1 cellular context compared by ENCODE assay signal in the genomic region with DNA sequence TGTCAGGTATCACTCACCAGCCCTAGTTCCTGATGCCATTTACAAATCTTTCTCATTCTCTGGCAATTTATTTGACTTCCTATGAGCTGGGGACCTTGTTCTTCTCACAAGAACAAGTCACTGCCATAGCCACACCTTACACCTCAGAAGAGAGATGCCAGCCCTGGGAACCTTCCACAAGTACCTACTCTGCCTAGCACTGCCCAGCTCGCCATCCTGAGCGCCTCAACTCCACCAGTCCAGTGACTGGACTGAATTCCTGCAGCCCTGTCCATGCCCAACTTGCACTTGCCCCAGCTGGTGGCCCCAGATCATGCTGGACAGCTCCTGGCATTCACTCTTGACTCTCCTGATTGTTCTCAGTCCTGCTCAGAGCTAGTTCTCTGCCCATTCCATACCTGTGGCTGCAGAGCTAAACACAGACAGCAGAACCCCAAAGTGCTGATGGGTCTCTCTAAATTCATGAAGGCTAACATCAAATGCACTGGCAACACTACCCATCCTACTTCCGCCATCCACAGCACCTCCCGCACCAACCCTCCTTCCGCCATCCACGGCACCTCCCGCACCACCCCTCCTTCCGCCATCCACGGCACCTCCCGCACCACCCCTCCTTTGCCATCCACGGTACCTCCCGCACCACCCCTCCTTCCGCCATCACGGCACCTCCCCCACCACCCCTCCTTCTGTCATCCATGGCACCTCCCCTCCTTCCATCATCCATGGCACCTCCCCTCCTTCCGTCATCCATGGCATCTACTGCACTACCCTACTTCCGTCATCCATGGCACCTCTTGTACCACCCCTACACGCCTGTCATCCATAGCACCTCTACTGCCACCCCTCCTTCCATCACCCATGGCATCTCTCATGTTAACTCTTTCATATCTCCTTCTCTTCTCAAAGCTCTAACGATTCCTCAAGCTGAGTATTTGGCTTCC.
TF ChIP-seq lines count a peak whose summit lies in the region.

No MANE protein-coding gene starts in this region.

TF ChIP-seq in K562, 482 proteins besides CTCF, POLR2A, EP300 and RAD21 (continued from another document and continues in another):
- TF ChIP-seq, protein P1, sequence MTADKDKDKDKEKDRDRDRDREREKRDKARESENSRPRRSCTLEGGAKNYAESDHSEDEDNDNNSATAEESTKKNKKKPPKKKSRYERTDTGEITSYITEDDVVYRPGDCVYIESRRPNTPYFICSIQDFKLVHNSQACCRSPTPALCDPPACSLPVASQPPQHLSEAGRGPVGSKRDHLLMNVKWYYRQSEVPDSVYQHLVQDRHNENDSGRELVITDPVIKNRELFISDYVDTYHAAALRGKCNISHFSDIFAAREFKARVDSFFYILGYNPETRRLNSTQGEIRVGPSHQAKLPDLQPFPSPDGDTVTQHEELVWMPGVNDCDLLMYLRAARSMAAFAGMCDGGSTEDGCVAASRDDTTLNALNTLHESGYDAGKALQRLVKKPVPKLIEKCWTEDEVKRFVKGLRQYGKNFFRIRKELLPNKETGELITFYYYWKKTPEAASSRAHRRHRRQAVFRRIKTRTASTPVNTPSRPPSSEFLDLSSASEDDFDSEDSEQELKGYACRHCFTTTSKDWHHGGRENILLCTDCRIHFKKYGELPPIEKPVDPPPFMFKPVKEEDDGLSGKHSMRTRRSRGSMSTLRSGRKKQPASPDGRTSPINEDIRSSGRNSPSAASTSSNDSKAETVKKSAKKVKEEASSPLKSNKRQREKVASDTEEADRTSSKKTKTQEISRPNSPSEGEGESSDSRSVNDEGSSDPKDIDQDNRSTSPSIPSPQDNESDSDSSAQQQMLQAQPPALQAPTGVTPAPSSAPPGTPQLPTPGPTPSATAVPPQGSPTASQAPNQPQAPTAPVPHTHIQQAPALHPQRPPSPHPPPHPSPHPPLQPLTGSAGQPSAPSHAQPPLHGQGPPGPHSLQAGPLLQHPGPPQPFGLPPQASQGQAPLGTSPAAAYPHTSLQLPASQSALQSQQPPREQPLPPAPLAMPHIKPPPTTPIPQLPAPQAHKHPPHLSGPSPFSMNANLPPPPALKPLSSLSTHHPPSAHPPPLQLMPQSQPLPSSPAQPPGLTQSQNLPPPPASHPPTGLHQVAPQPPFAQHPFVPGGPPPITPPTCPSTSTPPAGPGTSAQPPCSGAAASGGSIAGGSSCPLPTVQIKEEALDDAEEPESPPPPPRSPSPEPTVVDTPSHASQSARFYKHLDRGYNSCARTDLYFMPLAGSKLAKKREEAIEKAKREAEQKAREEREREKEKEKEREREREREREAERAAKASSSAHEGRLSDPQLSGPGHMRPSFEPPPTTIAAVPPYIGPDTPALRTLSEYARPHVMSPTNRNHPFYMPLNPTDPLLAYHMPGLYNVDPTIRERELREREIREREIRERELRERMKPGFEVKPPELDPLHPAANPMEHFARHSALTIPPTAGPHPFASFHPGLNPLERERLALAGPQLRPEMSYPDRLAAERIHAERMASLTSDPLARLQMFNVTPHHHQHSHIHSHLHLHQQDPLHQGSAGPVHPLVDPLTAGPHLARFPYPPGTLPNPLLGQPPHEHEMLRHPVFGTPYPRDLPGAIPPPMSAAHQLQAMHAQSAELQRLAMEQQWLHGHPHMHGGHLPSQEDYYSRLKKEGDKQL (CRISPR knock-in tag; IDR thresholded peaks at IDR 0.05; ENCODE audit: borderline replicate concordance): no peak
- TF ChIP-seq NELFE (IDR thresholded peaks at IDR 0.05; ENCODE audit: insufficient read depth, insufficient read length): no peak
- TF ChIP-seq, protein P2, sequence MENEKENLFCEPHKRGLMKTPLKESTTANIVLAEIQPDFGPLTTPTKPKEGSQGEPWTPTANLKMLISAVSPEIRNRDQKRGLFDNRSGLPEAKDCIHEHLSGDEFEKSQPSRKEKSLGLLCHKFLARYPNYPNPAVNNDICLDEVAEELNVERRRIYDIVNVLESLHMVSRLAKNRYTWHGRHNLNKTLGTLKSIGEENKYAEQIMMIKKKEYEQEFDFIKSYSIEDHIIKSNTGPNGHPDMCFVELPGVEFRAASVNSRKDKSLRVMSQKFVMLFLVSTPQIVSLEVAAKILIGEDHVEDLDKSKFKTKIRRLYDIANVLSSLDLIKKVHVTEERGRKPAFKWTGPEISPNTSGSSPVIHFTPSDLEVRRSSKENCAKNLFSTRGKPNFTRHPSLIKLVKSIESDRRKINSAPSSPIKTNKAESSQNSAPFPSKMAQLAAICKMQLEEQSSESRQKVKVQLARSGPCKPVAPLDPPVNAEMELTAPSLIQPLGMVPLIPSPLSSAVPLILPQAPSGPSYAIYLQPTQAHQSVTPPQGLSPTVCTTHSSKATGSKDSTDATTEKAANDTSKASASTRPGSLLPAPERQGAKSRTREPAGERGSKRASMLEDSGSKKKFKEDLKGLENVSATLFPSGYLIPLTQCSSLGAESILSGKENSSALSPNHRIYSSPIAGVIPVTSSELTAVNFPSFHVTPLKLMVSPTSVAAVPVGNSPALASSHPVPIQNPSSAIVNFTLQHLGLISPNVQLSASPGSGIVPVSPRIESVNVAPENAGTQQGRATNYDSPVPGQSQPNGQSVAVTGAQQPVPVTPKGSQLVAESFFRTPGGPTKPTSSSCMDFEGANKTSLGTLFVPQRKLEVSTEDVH (IDR thresholded peaks at IDR 0.05; ENCODE audit: low read depth, partially characterized antibody): no peak
- TF ChIP-seq CC2D1A (IDR thresholded peaks at IDR 0.05): no peak
- TF ChIP-seq MBD2 (IDR thresholded peaks at IDR 0.05; ENCODE audit: borderline replicate concordance, low read depth): no peak
- peak; percentile 74; the same call in 1 of the 2 replicates for TF ChIP-seq ZNF12 (CRISPR knock-in tag; IDR thresholded peaks at IDR 0.05)
- TF ChIP-seq JUN (IDR thresholded peaks at IDR 0.05; ENCODE audit: borderline replicate concordance, low read depth, low read length): no peak
- TF ChIP-seq JUN (CRISPR knock-in tag; IDR thresholded peaks at IDR 0.05; ENCODE audit: borderline replicate concordance): peak; percentile 79; the same call in 1 of the 2 replicates
- peak in 1 of 2 experiments; percentile 76; a peak in 1 of 4 replicates for TF ChIP-seq KDM4B (IDR thresholded peaks at IDR 0.05; ENCODE audit: borderline replicate concordance in 2 of 2, low read depth in 1 of 2)
- TF ChIP-seq, protein P3, sequence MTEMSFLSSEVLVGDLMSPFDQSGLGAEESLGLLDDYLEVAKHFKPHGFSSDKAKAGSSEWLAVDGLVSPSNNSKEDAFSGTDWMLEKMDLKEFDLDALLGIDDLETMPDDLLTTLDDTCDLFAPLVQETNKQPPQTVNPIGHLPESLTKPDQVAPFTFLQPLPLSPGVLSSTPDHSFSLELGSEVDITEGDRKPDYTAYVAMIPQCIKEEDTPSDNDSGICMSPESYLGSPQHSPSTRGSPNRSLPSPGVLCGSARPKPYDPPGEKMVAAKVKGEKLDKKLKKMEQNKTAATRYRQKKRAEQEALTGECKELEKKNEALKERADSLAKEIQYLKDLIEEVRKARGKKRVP (CRISPR knock-in tag; IDR thresholded peaks at IDR 0.05): peak; percentile 35; the same call in 1 of the 2 replicates
- no peak for TF ChIP-seq C11orf30 (IDR thresholded peaks at IDR 0.05; ENCODE audit: low read depth)
- TF ChIP-seq MYNN (IDR thresholded peaks at IDR 0.05): no peak; the same call in 1 of the 2 replicates
- no peak for TF ChIP-seq MYNN (CRISPR knock-in tag; IDR thresholded peaks at IDR 0.05)
- no peak for TF ChIP-seq SREBF2 (CRISPR knock-in tag; IDR thresholded peaks at IDR 0.05)
- TF ChIP-seq ZNF197 (CRISPR knock-in tag; IDR thresholded peaks at IDR 0.05; ENCODE audit: low read depth): no peak
- TF ChIP-seq, protein P4, sequence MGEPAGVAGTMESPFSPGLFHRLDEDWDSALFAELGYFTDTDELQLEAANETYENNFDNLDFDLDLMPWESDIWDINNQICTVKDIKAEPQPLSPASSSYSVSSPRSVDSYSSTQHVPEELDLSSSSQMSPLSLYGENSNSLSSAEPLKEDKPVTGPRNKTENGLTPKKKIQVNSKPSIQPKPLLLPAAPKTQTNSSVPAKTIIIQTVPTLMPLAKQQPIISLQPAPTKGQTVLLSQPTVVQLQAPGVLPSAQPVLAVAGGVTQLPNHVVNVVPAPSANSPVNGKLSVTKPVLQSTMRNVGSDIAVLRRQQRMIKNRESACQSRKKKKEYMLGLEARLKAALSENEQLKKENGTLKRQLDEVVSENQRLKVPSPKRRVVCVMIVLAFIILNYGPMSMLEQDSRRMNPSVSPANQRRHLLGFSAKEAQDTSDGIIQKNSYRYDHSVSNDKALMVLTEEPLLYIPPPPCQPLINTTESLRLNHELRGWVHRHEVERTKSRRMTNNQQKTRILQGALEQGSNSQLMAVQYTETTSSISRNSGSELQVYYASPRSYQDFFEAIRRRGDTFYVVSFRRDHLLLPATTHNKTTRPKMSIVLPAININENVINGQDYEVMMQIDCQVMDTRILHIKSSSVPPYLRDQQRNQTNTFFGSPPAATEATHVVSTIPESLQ (CRISPR knock-in tag; IDR thresholded peaks at IDR 0.05): no peak; the same call in 1 of the 2 replicates
- TF ChIP-seq XRCC4 (IDR thresholded peaks at IDR 0.05; ENCODE audit: extremely low read depth, insufficient read depth, insufficient read length): no peak
- TF ChIP-seq ZNF644 (tag; IDR thresholded peaks at IDR 0.05; ENCODE audit: low read depth): no peak
- TF ChIP-seq GTF2F1 (IDR thresholded peaks at IDR 0.05; ENCODE audit: low read depth, low read length): no peak
- peak; percentile 95 for TF ChIP-seq EHMT2 (IDR thresholded peaks at IDR 0.05)
- TF ChIP-seq BACH1 (tag; IDR thresholded peaks at IDR 0.05): no peak; the same call in 1 of the 2 replicates
- no peak for TF ChIP-seq PTBP1 (IDR thresholded peaks at IDR 0.05; ENCODE audit: low read depth, low read length)
- TF ChIP-seq TRIM28 (IDR thresholded peaks at IDR 0.05): no peak
- no peak for TF ChIP-seq IRF2 (CRISPR knock-in tag; IDR thresholded peaks at IDR 0.05)
- TF ChIP-seq MCM2 (IDR thresholded peaks at IDR 0.05; ENCODE audit: low read depth): no peak
- no peak for TF ChIP-seq TCF3 (CRISPR knock-in tag; IDR thresholded peaks at IDR 0.05)
- TF ChIP-seq ZNF57 (CRISPR knock-in tag; IDR thresholded peaks at IDR 0.05): peak; percentile 81
- no peak for TF ChIP-seq BHLHE40 (IDR thresholded peaks at IDR 0.05; ENCODE audit: low read length)
- TF ChIP-seq, protein P5, sequence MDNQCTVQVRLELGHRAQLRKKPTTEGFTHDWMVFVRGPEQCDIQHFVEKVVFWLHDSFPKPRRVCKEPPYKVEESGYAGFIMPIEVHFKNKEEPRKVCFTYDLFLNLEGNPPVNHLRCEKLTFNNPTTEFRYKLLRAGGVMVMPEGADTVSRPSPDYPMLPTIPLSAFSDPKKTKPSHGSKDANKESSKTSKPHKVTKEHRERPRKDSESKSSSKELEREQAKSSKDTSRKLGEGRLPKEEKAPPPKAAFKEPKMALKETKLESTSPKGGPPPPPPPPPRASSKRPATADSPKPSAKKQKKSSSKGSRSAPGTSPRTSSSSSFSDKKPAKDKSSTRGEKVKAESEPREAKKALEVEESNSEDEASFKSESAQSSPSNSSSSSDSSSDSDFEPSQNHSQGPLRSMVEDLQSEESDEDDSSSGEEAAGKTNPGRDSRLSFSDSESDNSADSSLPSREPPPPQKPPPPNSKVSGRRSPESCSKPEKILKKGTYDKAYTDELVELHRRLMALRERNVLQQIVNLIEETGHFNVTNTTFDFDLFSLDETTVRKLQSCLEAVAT (IDR thresholded peaks at IDR 0.05): 0 out of 4 replicates have a peak, but pooled peaks have one; percentile 42 to 44
- TF ChIP-seq, protein P6, sequence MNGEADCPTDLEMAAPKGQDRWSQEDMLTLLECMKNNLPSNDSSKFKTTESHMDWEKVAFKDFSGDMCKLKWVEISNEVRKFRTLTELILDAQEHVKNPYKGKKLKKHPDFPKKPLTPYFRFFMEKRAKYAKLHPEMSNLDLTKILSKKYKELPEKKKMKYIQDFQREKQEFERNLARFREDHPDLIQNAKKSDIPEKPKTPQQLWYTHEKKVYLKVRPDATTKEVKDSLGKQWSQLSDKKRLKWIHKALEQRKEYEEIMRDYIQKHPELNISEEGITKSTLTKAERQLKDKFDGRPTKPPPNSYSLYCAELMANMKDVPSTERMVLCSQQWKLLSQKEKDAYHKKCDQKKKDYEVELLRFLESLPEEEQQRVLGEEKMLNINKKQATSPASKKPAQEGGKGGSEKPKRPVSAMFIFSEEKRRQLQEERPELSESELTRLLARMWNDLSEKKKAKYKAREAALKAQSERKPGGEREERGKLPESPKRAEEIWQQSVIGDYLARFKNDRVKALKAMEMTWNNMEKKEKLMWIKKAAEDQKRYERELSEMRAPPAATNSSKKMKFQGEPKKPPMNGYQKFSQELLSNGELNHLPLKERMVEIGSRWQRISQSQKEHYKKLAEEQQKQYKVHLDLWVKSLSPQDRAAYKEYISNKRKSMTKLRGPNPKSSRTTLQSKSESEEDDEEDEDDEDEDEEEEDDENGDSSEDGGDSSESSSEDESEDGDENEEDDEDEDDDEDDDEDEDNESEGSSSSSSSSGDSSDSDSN (IDR thresholded peaks at IDR 0.05; ENCODE audit: borderline replicate concordance in 1 of 2, low read depth in 2 of 2, low read length in 2 of 2): no peak
- TF ChIP-seq HMGN3 (IDR thresholded peaks at IDR 0.05; ENCODE audit: borderline replicate concordance, extremely low read depth, insufficient read length, low read depth, low read length): no peak
- peak; percentile 74; the same call in 1 of the 2 replicates for TF ChIP-seq MTA3 (IDR thresholded peaks at IDR 0.05; ENCODE audit: borderline replicate concordance)
- peak; percentile 16; the same call in 1 of the 2 replicates for TF ChIP-seq HDAC2 (IDR thresholded peaks at IDR 0.05)
- TF ChIP-seq, protein P7, sequence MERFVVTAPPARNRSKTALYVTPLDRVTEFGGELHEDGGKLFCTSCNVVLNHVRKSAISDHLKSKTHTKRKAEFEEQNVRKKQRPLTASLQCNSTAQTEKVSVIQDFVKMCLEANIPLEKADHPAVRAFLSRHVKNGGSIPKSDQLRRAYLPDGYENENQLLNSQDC (CRISPR knock-in tag; IDR thresholded peaks at IDR 0.05): 0 out of 2 replicates have a peak, but pooled peaks have one; percentile 35
- no peak; the same call in 1 of the 2 replicates for TF ChIP-seq ZNF24 (IDR thresholded peaks at IDR 0.05)
- TF ChIP-seq U2AF2 (optimal IDR thresholded peaks at IDR 0.05; ENCODE audit: low read depth, low read length): no peak
- TF ChIP-seq, protein P8, sequence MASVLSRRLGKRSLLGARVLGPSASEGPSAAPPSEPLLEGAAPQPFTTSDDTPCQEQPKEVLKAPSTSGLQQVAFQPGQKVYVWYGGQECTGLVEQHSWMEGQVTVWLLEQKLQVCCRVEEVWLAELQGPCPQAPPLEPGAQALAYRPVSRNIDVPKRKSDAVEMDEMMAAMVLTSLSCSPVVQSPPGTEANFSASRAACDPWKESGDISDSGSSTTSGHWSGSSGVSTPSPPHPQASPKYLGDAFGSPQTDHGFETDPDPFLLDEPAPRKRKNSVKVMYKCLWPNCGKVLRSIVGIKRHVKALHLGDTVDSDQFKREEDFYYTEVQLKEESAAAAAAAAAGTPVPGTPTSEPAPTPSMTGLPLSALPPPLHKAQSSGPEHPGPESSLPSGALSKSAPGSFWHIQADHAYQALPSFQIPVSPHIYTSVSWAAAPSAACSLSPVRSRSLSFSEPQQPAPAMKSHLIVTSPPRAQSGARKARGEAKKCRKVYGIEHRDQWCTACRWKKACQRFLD (CRISPR knock-in tag; IDR thresholded peaks at IDR 0.05): no peak
- TF ChIP-seq HMG20A (CRISPR knock-in tag; conservative IDR thresholded peaks at IDR 0.05): no peak
- TF ChIP-seq, protein P9, sequence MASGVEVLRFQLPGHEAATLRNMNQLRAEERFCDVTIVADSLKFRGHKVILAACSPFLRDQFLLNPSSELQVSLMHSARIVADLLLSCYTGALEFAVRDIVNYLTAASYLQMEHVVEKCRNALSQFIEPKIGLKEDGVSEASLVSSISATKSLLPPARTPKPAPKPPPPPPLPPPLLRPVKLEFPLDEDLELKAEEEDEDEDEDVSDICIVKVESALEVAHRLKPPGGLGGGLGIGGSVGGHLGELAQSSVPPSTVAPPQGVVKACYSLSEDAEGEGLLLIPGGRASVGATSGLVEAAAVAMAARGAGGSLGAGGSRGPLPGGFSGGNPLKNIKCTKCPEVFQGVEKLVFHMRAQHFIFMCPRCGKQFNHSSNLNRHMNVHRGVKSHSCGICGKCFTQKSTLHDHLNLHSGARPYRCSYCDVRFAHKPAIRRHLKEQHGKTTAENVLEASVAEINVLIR (CRISPR knock-in tag; IDR thresholded peaks at IDR 0.05): no peak
- no peak for TF ChIP-seq CCNT2 (IDR thresholded peaks at IDR 0.05; ENCODE audit: borderline replicate concordance, extremely low read depth, insufficient read length, low read depth, low read length)
